ENCODE assay signal across 12 cellular contexts in genomic region chr6:19465760-19466159, GRCh38.
DNase-seq lines count a peak whose midpoint lies in the region; ATAC-seq and TF ChIP-seq lines count a peak whose summit lies in the region.
"Had no signal": no experiment of that assay in that cellular context is flagged by ENCODE, and none has a peak within 500 bp of the region (broad histone marks: within the 10 kb centered on the region; RNA-seq: fewer than 3 reads in every experiment).

No MANE protein-coding gene starts in this region.

- H3K27me3 ChIP-seq in ACC112 (ENCODE audit: insufficient read depth, low read length) (peaks cover 5% of the 10 kb centered on the region), lung (ENCODE audit: control insufficient read depth, insufficient read depth) (no peaks in the 10 kb centered on the region)

- no peaks in the 10 kb centered on the region for H3K9me3 Mint-ChIP-seq in brain
- H3K9me3 Mint-ChIP-seq in activated T-helper 17 cell treated with anti-CD3 and anti-CD28 coated beads, Interleukin-2, amount 50 U/mL, for 72 hours = no peaks in the 10 kb centered on the region
- H3K9me3 Mint-ChIP-seq: T-helper 1 cell treated with Interleukin-12 subunit alpha and Interleukin-12 subunit beta and Interleukin-4 antibody, amounts not matched to agents 30 μg/mL and 1 μg/mL, for 36 hours had no signal

- H3K79me2 ChIP-seq in ACC112 (ENCODE audit: control insufficient read depth, insufficient read depth, low read length, unreplicated experiment) = no peaks in the 10 kb centered on the region

- H3K27ac Mint-ChIP-seq in brain = peak overlapping the region in 3 of 5 experiments; percentile 10 to 93 (median 66)
- H3K27ac Mint-ChIP-seq in activated T-helper 17 cell treated with anti-CD3 and anti-CD28 coated beads, Interleukin-2, amount 50 U/mL, for 72 hours = no peak overlapping the region
- H3K27ac Mint-ChIP-seq: T-helper 1 cell treated with Interleukin-12 subunit alpha and Interleukin-12 subunit beta and Interleukin-4 antibody, amounts not matched to agents 30 μg/mL and 1 μg/mL, for 36 hours had no signal

- ATAC-seq in lung (ENCODE audit: insufficient read depth, low FRiP score) = peak; percentile 41
- no peak for ATAC-seq in GM19324 (IDR thresholded peaks at IDR 0.05; ENCODE audit: low FRiP score, unreplicated experiment)
- ATAC-seq in activated T-helper 17 cell treated with anti-CD3 and anti-CD28 coated beads, Interleukin-2, amount 50 U/mL, for 72 hours (replicated peaks) = no peak
- ATAC-seq in HG02642 (IDR thresholded peaks at IDR 0.05; ENCODE audit: poor library complexity, unreplicated experiment) = no peak
- ATAC-seq in HG02798 (IDR thresholded peaks at IDR 0.05; ENCODE audit: poor library complexity, unreplicated experiment) = no peak

- POLR2A ChIA-PET in HEK293T (lab: Yijun Ruan, JAX) = interaction anchor here (0.7 to 1.3 kb wide), 2 partner anchors 17 to 339 kb away, joined by 3 to 4 read pairs; no protein-coding TSS in a partner anchor

- H3K36me3 ChIP-seq in ACC112 (ENCODE audit: insufficient read depth, low read length) (no peaks in the 10 kb centered on the region), lung (ENCODE audit: control insufficient read depth in 2 of 2, insufficient read depth in 2 of 2, low read length in 2 of 2) (no peaks in the 10 kb centered on the region)

- H3K36me3 Mint-ChIP-seq in brain = no peaks in the 10 kb centered on the region
- no peaks in the 10 kb centered on the region for H3K36me3 Mint-ChIP-seq in activated T-helper 17 cell treated with anti-CD3 and anti-CD28 coated beads, Interleukin-2, amount 50 U/mL, for 72 hours (ENCODE audit: low read depth)

- CTCF ChIA-PET in HEK293T (lab: Yijun Ruan, JAX) = no interaction called here

- H3K4me3 ChIP-seq in ACC112 (ENCODE audit: low read depth, low read length) (no peak overlapping the region), lung (no peak overlapping the region)

- no peak overlapping the region for H2AFZ ChIP-seq in ACC112 (ENCODE audit: low read length, unreplicated experiment)

- no peak overlapping the region for H3K4me3 Mint-ChIP-seq in brain
- H3K4me3 Mint-ChIP-seq in activated T-helper 17 cell treated with anti-CD3 and anti-CD28 coated beads, Interleukin-2, amount 50 U/mL, for 72 hours = no peak overlapping the region
- H3K4me3 Mint-ChIP-seq: T-helper 1 cell treated with Interleukin-12 subunit alpha and Interleukin-12 subunit beta and Interleukin-4 antibody, amounts not matched to agents 30 μg/mL and 1 μg/mL, for 36 hours had no signal

- H3K4me1 ChIP-seq in ACC112 (ENCODE audit: control insufficient read depth, insufficient read depth, low read length, unreplicated experiment) (peaks cover 16% of the 10 kb centered on the region), lung (ENCODE audit: control insufficient read depth in 2 of 2, insufficient read depth in 2 of 2, low read length in 2 of 2) (no peaks in the 10 kb centered on the region)

- no peaks in the 10 kb centered on the region for H3K9me3 ChIP-seq in lung (ENCODE audit: control insufficient read depth in 2 of 2, insufficient read depth in 1 of 2, low read length in 1 of 2)

- TF ChIP-seq CTCF in brain (conservative IDR thresholded peaks at IDR 0.05) (no peak), lung (IDR thresholded peaks at IDR 0.05; ENCODE audit: control extremely low read depth, extremely low read depth) (no peak)

- H3K4me1 Mint-ChIP-seq in brain = peaks cover 12% of the 10 kb centered on the region
- H3K4me1 Mint-ChIP-seq in activated T-helper 17 cell treated with anti-CD3 and anti-CD28 coated beads, Interleukin-2, amount 50 U/mL, for 72 hours = no peaks in the 10 kb centered on the region

- 27 to 46% methylated on average over 3 of the region's 3 CpGs for WGBS in lung, 2 donors

- DNase-seq in HEK293T (ENCODE audit: extremely low spot score) (peak; percentile 17), lung (ENCODE audit: low spot score) (no peak)
- DNase-seq: activated CD8-positive, alpha-beta memory T cell treated with anti-CD3 and anti-CD28 coated beads, Interleukin-2, amount 50 U/mL, for 4 hours; Calu3; NCI-H187 treated with DMSO at 0.1 percent for 48 hours had no signal

- peaks cover 5% of the 10 kb centered on the region for H3K27me3 Mint-ChIP-seq in brain
- H3K27me3 Mint-ChIP-seq in activated T-helper 17 cell treated with anti-CD3 and anti-CD28 coated beads, Interleukin-2, amount 50 U/mL, for 72 hours = no peaks in the 10 kb centered on the region

- H3K27ac ChIP-seq in ACC112 (ENCODE audit: low read depth, low read length) (0 out of 2 replicates have a peak overlapping the region, but pooled peaks have one; percentile 15), lung (ENCODE audit: low read depth in 1 of 2, low read length in 1 of 2) (peak overlapping the region in 1 of 2 donors; percentile 59)

TF ChIP-seq in HEK293T, 16 proteins besides CTCF, POLR2A, EP300 and RAD21:
- no peak for TF ChIP-seq ZNF384 (IDR thresholded peaks at IDR 0.05)
- peak; percentile 63; the same call in 1 of the 2 replicates for TF ChIP-seq FOXA1 (IDR thresholded peaks at IDR 0.05)
- no peak for TF ChIP-seq HDGF (IDR thresholded peaks at IDR 0.05; ENCODE audit: borderline replicate concordance)
- TF ChIP-seq CTBP1 (IDR thresholded peaks at IDR 0.05; ENCODE audit: borderline replicate concordance) = peak; percentile 89; the same call in 1 of the 2 replicates
- no peak for TF ChIP-seq LEF1 (IDR thresholded peaks at IDR 0.05; ENCODE audit: borderline replicate concordance)
- TF ChIP-seq SUZ12 (IDR thresholded peaks at IDR 0.05) = no peak
- TF ChIP-seq, protein P1, sequence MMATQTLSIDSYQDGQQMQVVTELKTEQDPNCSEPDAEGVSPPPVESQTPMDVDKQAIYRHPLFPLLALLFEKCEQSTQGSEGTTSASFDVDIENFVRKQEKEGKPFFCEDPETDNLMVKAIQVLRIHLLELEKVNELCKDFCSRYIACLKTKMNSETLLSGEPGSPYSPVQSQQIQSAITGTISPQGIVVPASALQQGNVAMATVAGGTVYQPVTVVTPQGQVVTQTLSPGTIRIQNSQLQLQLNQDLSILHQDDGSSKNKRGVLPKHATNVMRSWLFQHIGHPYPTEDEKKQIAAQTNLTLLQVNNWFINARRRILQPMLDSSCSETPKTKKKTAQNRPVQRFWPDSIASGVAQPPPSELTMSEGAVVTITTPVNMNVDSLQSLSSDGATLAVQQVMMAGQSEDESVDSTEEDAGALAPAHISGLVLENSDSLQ (IDR thresholded peaks at IDR 0.05) = peak; percentile 91
